ENCODE assay signal across 19 cellular contexts in the genomic region with DNA sequence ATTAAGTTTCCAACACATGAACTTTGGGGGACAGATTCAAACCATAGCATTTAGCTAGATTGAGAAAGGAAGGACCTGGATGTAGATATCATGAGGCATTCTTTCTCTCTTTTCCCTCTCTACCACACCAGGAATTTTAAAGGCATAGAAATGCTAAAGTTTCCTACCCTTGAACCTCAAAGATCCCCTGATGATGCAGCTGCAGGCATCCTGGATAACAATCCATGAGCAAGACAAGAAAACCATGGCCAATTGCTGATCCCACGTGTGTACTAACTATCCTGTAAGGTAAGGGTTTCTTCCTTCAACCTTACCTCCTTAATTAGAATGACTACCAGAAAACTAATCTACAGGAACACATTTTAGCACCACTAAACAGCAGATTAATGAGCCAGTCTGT. TPM values are rescaled to one million over a fixed set of nuclear protein-coding genes. Genes with fewer than 3 reads are reported as not detected.
DNase-seq lines count a peak whose midpoint lies in the region; ATAC-seq, FAIRE-seq and TF ChIP-seq lines count a peak whose summit lies in the region.
"Had no signal": no experiment of that assay in that cellular context is flagged by ENCODE, and none has a peak within 500 bp of the region (broad histone marks: within the 10 kb centered on the region; RNA-seq: fewer than 3 reads in every experiment).

No MANE protein-coding gene starts in this region.

- H3K9ac ChIP-seq in NT2/D1 (ENCODE audit: insufficient read length, low read depth) (no peak overlapping the region), H1 (replicated peaks in 1 of 4; ENCODE audit: extremely low read depth in 1 of 4, low read depth in 3 of 4, low read length in 3 of 4) (no peak overlapping the region), neural progenitor cell (no peak overlapping the region)
- H3K9ac ChIP-seq: BLaER1 had no signal

- no peak overlapping the region for H4K8ac ChIP-seq in H1 (ENCODE audit: extremely low read depth, insufficient read depth, low read length)

- H3K9me3 ChIP-seq in NT2/D1 (ENCODE audit: insufficient read depth, low read length) (no peaks in the 10 kb centered on the region), H1 (ENCODE audit: insufficient read depth in 2 of 2, low read depth in 1 of 2, low read length in 1 of 2) (no peaks in the 10 kb centered on the region), neural progenitor cell (ENCODE audit: low read depth) (no peaks in the 10 kb centered on the region), BE2C (no peaks in the 10 kb centered on the region)

- no peak overlapping the region for H3K56ac ChIP-seq in H1 (replicated peaks; ENCODE audit: insufficient read length, low read depth, low read length)

- no peaks in the 10 kb centered on the region for H3K23me2 ChIP-seq in H1 (ENCODE audit: low read depth, low read length)

- H3K4me1 Mint-ChIP-seq in neural progenitor cell = peaks cover 14% of the 10 kb centered on the region
- H3K4me1 Mint-ChIP-seq: CD4-positive, CD25-positive, alpha-beta regulatory T cell had no signal

- no peaks in the 10 kb centered on the region for H3K36me3 ChIP-seq in NT2/D1 (ENCODE audit: insufficient read depth, insufficient read length, low read length)
- H3K36me3 ChIP-seq in H1 (ENCODE audit: control insufficient read depth in 2 of 4, insufficient read depth in 4 of 4, low read length in 3 of 4) = no peaks in the 10 kb centered on the region
- no peaks in the 10 kb centered on the region for H3K36me3 ChIP-seq in neural progenitor cell
- H3K36me3 ChIP-seq in BE2C = no peaks in the 10 kb centered on the region
- H3K36me3 ChIP-seq: BLaER1 had no signal

- H3K4me3 Mint-ChIP-seq in neural progenitor cell = no peak overlapping the region
- H3K4me3 Mint-ChIP-seq: CD4-positive, CD25-positive, alpha-beta regulatory T cell; CD8-positive, alpha-beta T cell; H9 had no signal

- ATAC-seq in Right ventricle myocardium superior (ENCODE audit: poor library complexity) = no peak
- ATAC-seq: CD8-positive, alpha-beta T cell; HCT116 had no signal

- no peak overlapping the region for H3K4ac ChIP-seq in H1 (replicated peaks; ENCODE audit: insufficient read length, low read depth, low read length)

- no peak overlapping the region for H3K4me3 ChIP-seq in NT2/D1 (ENCODE audit: insufficient read length, low read depth)
- no peak overlapping the region for H3K4me3 ChIP-seq in H1 (ENCODE audit: extremely low read depth in 1 of 4, insufficient read depth in 2 of 4, low read depth in 3 of 4, low read length in 4 of 4)
- no peak overlapping the region for H3K4me3 ChIP-seq in neural progenitor cell
- no peak overlapping the region for H3K4me3 ChIP-seq in BE2C (ENCODE audit: low read depth, low read length)
- H3K4me3 ChIP-seq: BLaER1 had no signal

- no peak overlapping the region for H2BK20ac ChIP-seq in H1 (ENCODE audit: low read length)

- H3K36me3 Mint-ChIP-seq in neural progenitor cell = no peaks in the 10 kb centered on the region
- H3K36me3 Mint-ChIP-seq: CD4-positive, CD25-positive, alpha-beta regulatory T cell; CD8-positive, alpha-beta T cell had no signal

- H3K18ac ChIP-seq in H1 (ENCODE audit: extremely low read depth, low read length) = no peak overlapping the region; the same call in 1 of the 2 replicates

- no peak for TF ChIP-seq RAD21 in H1 (IDR thresholded peaks at IDR 0.05 in 1 of 2, conservative IDR thresholded peaks at IDR 0.05 in 1 of 2; ENCODE audit: low read depth in 2 of 2, low read length in 2 of 2)

- no peak overlapping the region for H3K23ac ChIP-seq in H1 (ENCODE audit: insufficient read length)

- H3K4me1 ChIP-seq in NT2/D1 (ENCODE audit: insufficient read depth, insufficient read length) (no peaks in the 10 kb centered on the region), H1 (replicated peaks in 1 of 4; ENCODE audit: control insufficient read depth in 3 of 4, insufficient read depth in 4 of 4, low read length in 3 of 4) (peaks cover 2 to 11% (median 7%) of the 10 kb centered on the region in 4 experiments; a peak in 5 of 7 replicates), neural progenitor cell (peaks cover 6% of the 10 kb centered on the region), BE2C (peaks cover 17% of the 10 kb centered on the region)
- H3K4me1 ChIP-seq: BLaER1, Caco-2 had no signal

- no peak for TF ChIP-seq EP300 in H1 (IDR thresholded peaks at IDR 0.05; ENCODE audit: borderline replicate concordance in 1 of 2, low read depth in 2 of 2, low read length in 2 of 2)

- DNase-seq in NT2/D1 (ENCODE audit: low read depth, low spot score) (peak; percentile 13), H1 (ENCODE audit: low read depth in 1 of 2, low spot score in 2 of 2) (no peak), neural progenitor cell (ENCODE audit: low spot score) (no peak), Right ventricle myocardium superior (no peak), BE2C (no peak), NCI-H510A treated with DMSO at 0.1 percent for 48 hours (lab: John Stamatoyannopoulos, UW) (no peak)
- DNase-seq: Caco-2; CD4-positive, CD25-positive, alpha-beta regulatory T cell; CD8-positive, alpha-beta T cell; DMS153; DND-41; H9 had no signal

- H3K27me3 ChIP-seq in NT2/D1 (ENCODE audit: insufficient read depth, insufficient read length) (no peaks in the 10 kb centered on the region), H1 (replicated peaks in 1 of 4; ENCODE audit: control insufficient read depth in 3 of 4, extremely low read depth in 1 of 4, insufficient read depth in 3 of 4, low read length in 3 of 4) (no peaks in the 10 kb centered on the region), neural progenitor cell (no peaks in the 10 kb centered on the region), BE2C (no peaks in the 10 kb centered on the region)
- H3K27me3 ChIP-seq: BLaER1 had no signal

- no peaks in the 10 kb centered on the region for H3K9me3 Mint-ChIP-seq in neural progenitor cell
- H3K9me3 Mint-ChIP-seq: CD8-positive, alpha-beta T cell; H9 had no signal

- TF ChIP-seq CTCF in H1 (IDR thresholded peaks at IDR 0.05; ENCODE audit: control extremely low read depth in 1 of 3, insufficient read depth in 1 of 3, low read depth in 1 of 3, low read length in 3 of 3) (no peak), neural progenitor cell (IDR thresholded peaks at IDR 0.05) (no peak), BE2C (IDR thresholded peaks at IDR 0.05; ENCODE audit: low read depth, low read length) (no peak)

- TF ChIP-seq POLR2A in H1 (IDR thresholded peaks at IDR 0.05; ENCODE audit: control extremely low read depth in 1 of 2, low read depth in 2 of 2, low read length in 2 of 2) = no peak

- H3K27ac Mint-ChIP-seq in neural progenitor cell = no peak overlapping the region
- H3K27ac Mint-ChIP-seq: CD4-positive, CD25-positive, alpha-beta regulatory T cell; CD8-positive, alpha-beta T cell had no signal

- no peak overlapping the region for H2BK15ac ChIP-seq in H1 (ENCODE audit: low read length)

- H3F3A ChIP-seq in neural progenitor cell (ENCODE audit: low read depth) = no peaks in the 10 kb centered on the region

- H3K27ac ChIP-seq in H1 (ENCODE audit: low read depth, low read length) (no peak overlapping the region), neural progenitor cell (no peak overlapping the region)
- H3K27ac ChIP-seq: BLaER1, C4-2B had no signal

- no peak overlapping the region for H4K5ac ChIP-seq in H1 (ENCODE audit: insufficient read length, low read depth, low read length)

- WGBS in H1 (ENCODE audit: extremely low coverage in 1 of 2, insufficient coverage in 1 of 2, insufficient read length in 1 of 2, insufficient replicate concordance in 2 of 2, low coverage in 1 of 2, low lambda C conversion rate in 2 of 2, missing lambda C conversion rate in 1 of 2), 2 experiments = 18% methylated on average over 1 of the region's 1 CpG; no CpG with 5 or more reads in 1 of the 2 experiments

- CTCF ChIA-PET in H1 (lab: Charles Lee; ENCODE audit: partially characterized antibody) = interaction anchor here (1.5 to 3.0 kb wide), 3 partner anchors 10 to 202 kb away, joined by 4 to 20 read pairs (median 9); no protein-coding TSS in a partner anchor

- H3K14ac ChIP-seq in H1 (ENCODE audit: insufficient read length) = no peak overlapping the region

- H2AK5ac ChIP-seq in H1 (ENCODE audit: low read depth, low read length) = no peak overlapping the region

- no peaks in the 10 kb centered on the region for H3K27me3 Mint-ChIP-seq in neural progenitor cell (ENCODE audit: insufficient read depth, low read depth)

- H2BK120ac ChIP-seq in H1 (replicated peaks; ENCODE audit: low read depth, low read length) = no peak overlapping the region

- no peak overlapping the region for H2BK5ac ChIP-seq in H1 (ENCODE audit: low read depth, low read length)

- intact Hi-C loops in Right ventricle myocardium superior (cut with DNase I) = no loop called here

- no peak overlapping the region for H2BK12ac ChIP-seq in H1 (ENCODE audit: low read depth, low read length)

- H4K20me1 ChIP-seq in H1 (replicated peaks in 1 of 2; ENCODE audit: control insufficient read depth in 1 of 2, insufficient read depth in 2 of 2, low read length in 2 of 2) (no peaks in the 10 kb centered on the region), neural progenitor cell (ENCODE audit: low read depth) (no peaks in the 10 kb centered on the region)
- H4K20me1 ChIP-seq: BLaER1 had no signal

- POLR2A ChIA-PET in H1 (lab: Charles Lee; ENCODE audit: partially characterized antibody) = no interaction called here

- H4K91ac ChIP-seq in H1 (replicated peaks; ENCODE audit: insufficient read length, low read length) = no peak overlapping the region

- H3K79me2 ChIP-seq in H1 (ENCODE audit: control insufficient read depth in 1 of 2, insufficient read depth in 2 of 2, low read length in 2 of 2) (no peaks in the 10 kb centered on the region), neural progenitor cell (ENCODE audit: low read depth) (no peaks in the 10 kb centered on the region)

- H3K79me1 ChIP-seq in H1 (ENCODE audit: low read depth, low read length) = no peaks in the 10 kb centered on the region

- H3K4me2 ChIP-seq in H1 (ENCODE audit: insufficient read depth in 1 of 2, low read depth in 2 of 2, low read length in 2 of 2) = 0 out of 4 replicates have a peak overlapping the region, but pooled peaks of 1 of the 2 experiments have one; percentile 14
- H3K4me2 ChIP-seq in neural progenitor cell = no peak overlapping the region
- H3K4me2 ChIP-seq: BLaER1 had no signal

- H2AFZ ChIP-seq in H1 (ENCODE audit: low read length) (peak overlapping the region; percentile 95), neural progenitor cell (replicated peaks) (peak overlapping the region; percentile 26)

- peak; percentile 87 for FAIRE-seq in H1 (lab: Jason Lieb, UNC)
- FAIRE-seq: G401.6, GM12892, GM19239 had no signal

RNA-seq across cellular contexts. Expression of gene CPNE4, which starts 36.8 kb away (rescaled TPM):
- 1.9 and 3.8 TPM in 2 replicates for total RNA-seq in H1 (2021; fragmentation: NEBNext Ultra II Directional; extraction: Animal tissue kit (Norgen Biotek cat#: 25700))
- 0.82 TPM in 2 replicates for polyA plus RNA-seq in H1 (2011; rRNA removed)
- 1.2 TPM for polyA plus RNA-seq in H1 (2011; cell fraction: cytosol; rRNA removed)
- 1.9 TPM for polyA plus RNA-seq in H1 (2011; cell fraction: nucleus; rRNA removed)
- 2.8 to 4.3 TPM (median 3.3 TPM) in 4 replicates for polyA plus RNA-seq in H1 (2012, experiment 1 of 2)
- polyA plus RNA-seq in H1 (2012, experiment 2 of 2) = 1.4 TPM
- 1.3 TPM for polyA plus RNA-seq in H1 (2013, experiment 1 of 2)
- polyA plus RNA-seq in H1 (2013, experiment 2 of 2) = 0.85 TPM
- polyA minus RNA-seq in H1 (2011; rRNA and poly(A)+ RNA removed) = 4.4 and 7.1 TPM in 2 replicates
- polyA minus RNA-seq in H1 (2011; cell fraction: cytosol; rRNA and poly(A)+ RNA removed) = 0.88 TPM
- 6.2 TPM for polyA minus RNA-seq in H1 (2011; cell fraction: nucleus; rRNA and poly(A)+ RNA removed)
- total RNA-seq in neural progenitor cell (ENCODE audit: low replicate concordance) = 0.09 TPM in 1 of 2 replicates, not detected in the other
- total RNA-seq in Right ventricle myocardium superior = 52.3 TPM
- polyA plus RNA-seq in BE2C (2012; ENCODE audit: insufficient read depth, insufficient read length, low read depth) = 26.6 TPM
- total RNA-seq: A172; CD4-positive, CD25-positive, alpha-beta regulatory T cell; CD8-positive, alpha-beta T cell had no signal
- polyA plus RNA-seq: CD4-positive, CD25-positive, alpha-beta regulatory T cell had no signal

Comparison
In these comparisons a context has a peak if more than half of its experiments do, and no peak if none do; other contexts are left out.
1. RNA of gene CPNE4, which starts 36.8 kb away (total RNA-seq): 52.3 TPM in Right ventricle myocardium superior (single experiment); 1.9 to 3.8 TPM in H1 and 0.09 TPM in neural progenitor cell; every median in the first group is over 10 times any median in the second.